15 cellular contexts compared by ENCODE assay signal in genomic region chr4:163895369-163896005, GRCh38.
DNase-seq lines count a peak whose midpoint lies in the region; ATAC-seq and TF ChIP-seq lines count a peak whose summit lies in the region.
"Had no signal": no experiment of that assay in that cellular context is flagged by ENCODE, and none has a peak within 500 bp of the region (broad histone marks: within the 10 kb centered on the region; RNA-seq: fewer than 3 reads in every experiment).

No MANE protein-coding gene starts in this region.

- no CpG with 5 or more reads among the region's 3 CpGs for WGBS in H9 (ENCODE audit: extremely low coverage, insufficient read length, low lambda C conversion rate)

- intact Hi-C loops in activated CD4-positive, alpha-beta T cell treated with anti-CD3 and anti-CD28 coated beads for 36 hours (cut with DNase I, micrococcal nuclease): no loop called here
- intact Hi-C loops in activated CD4-positive, alpha-beta T cell treated with anti-CD3 and anti-CD28 coated beads, Interleukin-2, amount 10 ng/mL, durations not matched to agents 24 days and 14 days (cut with micrococcal nuclease): no loop called here

- H3K27ac ChIP-seq in H9 (ENCODE audit: insufficient read length, low read depth, low read length): no peak overlapping the region
- H3K27ac ChIP-seq: left ventricle myocardium inferior, neutrophil, Peyer's patch, spleen had no signal

- H3K56ac ChIP-seq in H9 (ENCODE audit: insufficient read length, low read depth, low read length): no peak overlapping the region

- no peak overlapping the region for H3K23ac ChIP-seq in H9 (ENCODE audit: insufficient read length, low read depth, low read length)

- H3K79me2 ChIP-seq in H9 (ENCODE audit: insufficient read depth, low read length): no peaks in the 10 kb centered on the region

- no peaks in the 10 kb centered on the region for H4K20me1 ChIP-seq in H9 (ENCODE audit: control insufficient read depth, insufficient read depth, insufficient read length)

- POLR2A ChIA-PET in activated CD4-positive, alpha-beta T cell treated with anti-CD3 and anti-CD28 coated beads for 36 hours (lab: Charles Lee): no interaction called here

- no peak overlapping the region for H2BK5ac ChIP-seq in H9 (ENCODE audit: insufficient read length, low read length)

- H3T11ph ChIP-seq in H9 (ENCODE audit: low read length): no peak overlapping the region

- H3K4me2 ChIP-seq in H9 (ENCODE audit: insufficient read depth, insufficient read length, low read length): no peak overlapping the region

- no peak overlapping the region for H2BK12ac ChIP-seq in H9 (ENCODE audit: insufficient read length, low read depth, low read length)

- no peaks in the 10 kb centered on the region for H3K27me3 ChIP-seq in H9 (ENCODE audit: insufficient read depth, low read length)
- H3K27me3 ChIP-seq: neutrophil, Peyer's patch, spleen had no signal

- H2BK120ac ChIP-seq in H9 (ENCODE audit: low read depth, low read length, poor library complexity, severe bottlenecking): no peak overlapping the region

- no peak overlapping the region for H4K91ac ChIP-seq in H9 (ENCODE audit: insufficient read length, low read depth, low read length)

- no peak overlapping the region for H2BK20ac ChIP-seq in H9 (ENCODE audit: low read depth, low read length, poor library complexity, severe bottlenecking)

- H3K27me3 Mint-ChIP-seq in activated CD4-positive, alpha-beta T cell treated with anti-CD3 and anti-CD28 coated beads for 36 hours: no peaks in the 10 kb centered on the region
- no peaks in the 10 kb centered on the region for H3K27me3 Mint-ChIP-seq in activated CD4-positive, alpha-beta T cell treated with anti-CD3 and anti-CD28 coated beads, Interleukin-2, amount 10 ng/mL, durations not matched to agents 24 days and 14 days
- no peaks in the 10 kb centered on the region for H3K27me3 Mint-ChIP-seq in H9 (ENCODE audit: low read depth)
- H3K27me3 Mint-ChIP-seq in memory B cell: no peaks in the 10 kb centered on the region
- H3K27me3 Mint-ChIP-seq: brain had no signal

- no peak overlapping the region for H3K4me3 Mint-ChIP-seq in activated CD4-positive, alpha-beta T cell treated with anti-CD3 and anti-CD28 coated beads for 36 hours
- no peak overlapping the region for H3K4me3 Mint-ChIP-seq in activated CD4-positive, alpha-beta T cell treated with anti-CD3 and anti-CD28 coated beads, Interleukin-2, amount 10 ng/mL, durations not matched to agents 24 days and 14 days
- no peak overlapping the region for H3K4me3 Mint-ChIP-seq in H9
- no peak overlapping the region for H3K4me3 Mint-ChIP-seq in memory B cell
- H3K4me3 Mint-ChIP-seq: brain had no signal

- H2BK15ac ChIP-seq in H9 (ENCODE audit: low read depth, low read length): no peak overlapping the region

- no peaks in the 10 kb centered on the region for H3K9me3 ChIP-seq in H9 (ENCODE audit: control insufficient read depth, low read depth, low read length)
- H3K9me3 ChIP-seq: neutrophil, Peyer's patch, spleen had no signal

- no peak for TF ChIP-seq CTCF in H9 (conservative IDR thresholded peaks at IDR 0.05)

- peaks cover 4% of the 10 kb centered on the region for H3K4me1 ChIP-seq in H9 (ENCODE audit: insufficient read depth, low read length)
- H3K4me1 ChIP-seq: left ventricle myocardium inferior, Peyer's patch, spleen had no signal

- peaks cover 3% of the 10 kb centered on the region for H3K9me3 Mint-ChIP-seq in activated CD4-positive, alpha-beta T cell treated with anti-CD3 and anti-CD28 coated beads for 36 hours (ENCODE audit: low read depth)
- H3K9me3 Mint-ChIP-seq in activated CD4-positive, alpha-beta T cell treated with anti-CD3 and anti-CD28 coated beads, Interleukin-2, amount 10 ng/mL, durations not matched to agents 24 days and 14 days: no peaks in the 10 kb centered on the region
- peaks cover 11 to 13% of the 10 kb centered on the region in 2 experiments for H3K9me3 Mint-ChIP-seq in H9
- peaks cover 2% of the 10 kb centered on the region for H3K9me3 Mint-ChIP-seq in memory B cell

- H2AFZ ChIP-seq in H9 (ENCODE audit: low read length): no peak overlapping the region

- DNase-seq in activated CD4-positive, alpha-beta T cell treated with anti-CD3 and anti-CD28 coated beads for 36 hours: peak; percentile 26
- no peak for DNase-seq in activated CD4-positive, alpha-beta T cell treated with anti-CD3 and anti-CD28 coated beads, Interleukin-2, amount 10 ng/mL, durations not matched to agents 24 days and 14 days
- DNase-seq in H9 (no peak), T-helper 9 cell (peak; percentile 0), memory B cell (ENCODE audit: low spot score in 2 of 2) (no peak), kidney glomerular epithelial cell (lab: John Stamatoyannopoulos, UW) (no peak)
- DNase-seq: activated T-cell treated with anti-CD3 and anti-CD28 coated beads for 4 hours, left ventricle myocardium inferior, NCI-H1930, Peyer's patch, spleen had no signal

- no peak overlapping the region for H4K5ac ChIP-seq in H9 (ENCODE audit: insufficient read length, low read depth, low read length)

- no peak overlapping the region for H3K27ac Mint-ChIP-seq in activated CD4-positive, alpha-beta T cell treated with anti-CD3 and anti-CD28 coated beads for 36 hours
- no peak overlapping the region for H3K27ac Mint-ChIP-seq in activated CD4-positive, alpha-beta T cell treated with anti-CD3 and anti-CD28 coated beads, Interleukin-2, amount 10 ng/mL, durations not matched to agents 24 days and 14 days
- peak overlapping the region; percentile 25 to 91 (median 89); a peak in 5 of 7 replicates for H3K27ac Mint-ChIP-seq in H9
- H3K27ac Mint-ChIP-seq in memory B cell: no peak overlapping the region

- H3K36me3 Mint-ChIP-seq in activated CD4-positive, alpha-beta T cell treated with anti-CD3 and anti-CD28 coated beads for 36 hours (ENCODE audit: low read depth): no peaks in the 10 kb centered on the region
- no peaks in the 10 kb centered on the region for H3K36me3 Mint-ChIP-seq in activated CD4-positive, alpha-beta T cell treated with anti-CD3 and anti-CD28 coated beads, Interleukin-2, amount 10 ng/mL, durations not matched to agents 24 days and 14 days (ENCODE audit: low read depth)
- H3K36me3 Mint-ChIP-seq in H9 (ENCODE audit: insufficient read depth in 1 of 3, low read depth in 3 of 3) (peaks cover 5 to 19% (median 14%) of the 10 kb centered on the region in 3 experiments; a peak in 6 of 7 replicates), memory B cell (no peaks in the 10 kb centered on the region)

- no peaks in the 10 kb centered on the region for H3K23me2 ChIP-seq in H9 (ENCODE audit: insufficient read length, low read depth, low read length, poor library complexity, severe bottlenecking)

- peaks cover 25% of the 10 kb centered on the region for H3K4me1 Mint-ChIP-seq in activated CD4-positive, alpha-beta T cell treated with anti-CD3 and anti-CD28 coated beads for 36 hours
- no peaks in the 10 kb centered on the region for H3K4me1 Mint-ChIP-seq in activated CD4-positive, alpha-beta T cell treated with anti-CD3 and anti-CD28 coated beads, Interleukin-2, amount 10 ng/mL, durations not matched to agents 24 days and 14 days
- H3K4me1 Mint-ChIP-seq in H9 (peaks cover 31 to 32% of the 10 kb centered on the region in 2 experiments), memory B cell (no peaks in the 10 kb centered on the region)

- no peak overlapping the region for H3K18ac ChIP-seq in H9 (ENCODE audit: insufficient read length, low read depth, low read length)

- CTCF ChIA-PET in activated CD4-positive, alpha-beta T cell treated with anti-CD3 and anti-CD28 coated beads for 36 hours (lab: Charles Lee): no interaction called here

- no peak overlapping the region for H4K8ac ChIP-seq in H9 (replicated peaks; ENCODE audit: insufficient read length, low read depth, low read length)

- ATAC-seq in activated CD4-positive, alpha-beta T cell treated with anti-CD3 and anti-CD28 coated beads for 36 hours: peak; percentile 66
- ATAC-seq in memory B cell (ENCODE audit: low read depth) (peak; percentile 22), HG03354 (IDR thresholded peaks at IDR 0.05; ENCODE audit: poor library complexity, severe bottlenecking, unreplicated experiment) (no peak), GM18498 (IDR thresholded peaks at IDR 0.05; ENCODE audit: unreplicated experiment) (no peak)

- H3K14ac ChIP-seq in H9 (ENCODE audit: insufficient read depth, low read length): no peak overlapping the region

- no peaks in the 10 kb centered on the region for H3K79me1 ChIP-seq in H9 (ENCODE audit: insufficient read depth, low read depth, low read length, poor library complexity, severe bottlenecking)

- no peak overlapping the region for H3K9ac ChIP-seq in H9 (ENCODE audit: extremely low read depth, insufficient read length, low read length)

- H2AK5ac ChIP-seq in H9 (ENCODE audit: insufficient read length, low read length): no peak overlapping the region

- no peak overlapping the region for H3K4ac ChIP-seq in H9 (ENCODE audit: low read depth, low read length)

Comparison
In these comparisons a context has a peak if more than half of its experiments do, and no peak if none do; other contexts are left out.
1. DNase-seq: peak in activated CD4-positive, alpha-beta T cell treated with anti-CD3 and anti-CD28 coated beads for 36 hours (single experiment) and T-helper 9 cell (single experiment); none in activated CD4-positive, alpha-beta T cell treated with anti-CD3 and anti-CD28 coated beads, Interleukin-2, amount 10 ng/mL, durations not matched to agents 24 days and 14 days (single experiment), H9 (single experiment), memory B cell (0 of 2) and kidney glomerular epithelial cell (single experiment).
2. ATAC-seq: peak in activated CD4-positive, alpha-beta T cell treated with anti-CD3 and anti-CD28 coated beads for 36 hours (single experiment) and memory B cell (single experiment); none in HG03354 (single experiment) and GM18498 (single experiment).
3. H3K27ac Mint-ChIP-seq: peak in H9 (3 of 3); none in activated CD4-positive, alpha-beta T cell treated with anti-CD3 and anti-CD28 coated beads for 36 hours (single experiment), activated CD4-positive, alpha-beta T cell treated with anti-CD3 and anti-CD28 coated beads, Interleukin-2, amount 10 ng/mL, durations not matched to agents 24 days and 14 days (single experiment) and memory B cell (single experiment).